7 cellular contexts compared by ENCODE assay signal in genomic region chr17:28717578-28718316, GRCh38. TPM values are rescaled to one million over a fixed set of nuclear protein-coding genes. Genes with fewer than 3 reads are reported as not detected.
DNase-seq lines count a peak whose midpoint lies in the region; ATAC-seq and TF ChIP-seq lines count a peak whose summit lies in the region.

Gene RAB34, minus strand, starts transcription at chr17:28717868. Its CDS starts 602 bp downstream, at chr17:28717266.

- peaks cover 21% of the 10 kb centered on the region for H3K4me1 Mint-ChIP-seq in activated naive CD4-positive, alpha-beta T cell treated with anti-CD3 and anti-CD28 coated beads, Interleukin-2, amount 50 U/mL, for 24 hours
- peaks cover 60% of the 10 kb centered on the region for H3K4me1 Mint-ChIP-seq in neural crest cell

- H3K9me3 Mint-ChIP-seq in activated naive CD4-positive, alpha-beta T cell treated with anti-CD3 and anti-CD28 coated beads, Interleukin-2, amount 50 U/mL, for 24 hours: no peaks in the 10 kb centered on the region
- H3K9me3 Mint-ChIP-seq in neural crest cell: no peaks in the 10 kb centered on the region

- H3K27me3 Mint-ChIP-seq in activated naive CD4-positive, alpha-beta T cell treated with anti-CD3 and anti-CD28 coated beads, Interleukin-2, amount 50 U/mL, for 24 hours: peaks cover 10% of the 10 kb centered on the region
- peaks cover 8% of the 10 kb centered on the region for H3K27me3 Mint-ChIP-seq in neural crest cell (ENCODE audit: low read depth)

- peaks cover 21% of the 10 kb centered on the region for H3K36me3 Mint-ChIP-seq in activated naive CD4-positive, alpha-beta T cell treated with anti-CD3 and anti-CD28 coated beads, Interleukin-2, amount 50 U/mL, for 24 hours
- peaks cover 30% of the 10 kb centered on the region for H3K36me3 Mint-ChIP-seq in neural crest cell (ENCODE audit: low read depth)

- peak; percentile 13 for DNase-seq in GF-D8 (lab: John Stamatoyannopoulos, UW)
- DNase-seq in NCI-H128 (lab: John Stamatoyannopoulos, UW; ENCODE audit: unreplicated experiment): peak; percentile 7
- no peak for DNase-seq in glomerular endothelial cell (ENCODE audit: extremely low read depth, low read depth, low spot score)
- peak; percentile 73 for DNase-seq in neural crest cell (ENCODE audit: low read depth, low spot score)

- peak within 1 kb of the TSS; percentile 73 for H3K4me3 Mint-ChIP-seq in activated naive CD4-positive, alpha-beta T cell treated with anti-CD3 and anti-CD28 coated beads, Interleukin-2, amount 50 U/mL, for 24 hours
- H3K4me3 Mint-ChIP-seq in neural crest cell: peak within 1 kb of the TSS; percentile 87

- H3K27ac Mint-ChIP-seq in activated naive CD4-positive, alpha-beta T cell treated with anti-CD3 and anti-CD28 coated beads, Interleukin-2, amount 50 U/mL, for 24 hours: peak within 1 kb of the TSS; percentile 25
- H3K27ac Mint-ChIP-seq in neural crest cell (ENCODE audit: unreplicated experiment): peak within 1 kb of the TSS; percentile 98

- peak; percentile 60 for TF ChIP-seq CTCF in neural crest cell (conservative IDR thresholded peaks at IDR 0.05)

- ATAC-seq in GM21423 (IDR thresholded peaks at IDR 0.05; ENCODE audit: unreplicated experiment) (no peak), GM19452 (IDR thresholded peaks at IDR 0.05; ENCODE audit: unreplicated experiment) (no peak)

RNA-seq across cellular contexts. Expression of gene RAB34, which starts in this region (rescaled TPM):
- total RNA-seq in glomerular endothelial cell (80.6 and 99.5 TPM in 2 replicates), neural crest cell (83.5 and 87.4 TPM in 2 replicates)
